Comparison of ENCODE assay signal across 24 cellular contexts in genomic region chr14:50980451-50980850, GRCh38. TPM values are rescaled to one million over a fixed set of nuclear protein-coding genes. Genes with fewer than 3 reads are reported as not detected.
DNase-seq lines count a peak whose midpoint lies in the region; ATAC-seq, FAIRE-seq and TF ChIP-seq lines count a peak whose summit lies in the region.
"Had no signal": no experiment of that assay in that cellular context is flagged by ENCODE, and none has a peak within 500 bp of the region (broad histone marks: within the 10 kb centered on the region; RNA-seq: fewer than 3 reads in every experiment).

No MANE protein-coding gene starts in this region.

- no peaks in the 10 kb centered on the region for H3K79me2 ChIP-seq in neural cell (replicated peaks; ENCODE audit: insufficient read depth, low read length)

- no peak for ATAC-seq in HG03045 (IDR thresholded peaks at IDR 0.05; ENCODE audit: unreplicated experiment)
- ATAC-seq: A549; CD8-positive, alpha-beta T cell had no signal

- H3K27ac ChIP-seq in neural cell (ENCODE audit: low read length) = peak overlapping the region; percentile 44
- H3K27ac ChIP-seq: 22Rv1; A549; BLaER1 treated with 17β-estradiol and CSF1 and Interleukin-3, amounts not matched to agents 10 nM and 100 nM; C4-2B had no signal

- H3K9me2 ChIP-seq in neural cell (ENCODE audit: insufficient read depth, low read length) = no peaks in the 10 kb centered on the region

- H3K9me3 Mint-ChIP-seq in brain = no peaks in the 10 kb centered on the region
- H3K9me3 Mint-ChIP-seq: CD4-positive, alpha-beta T cell; CD8-positive, alpha-beta T cell had no signal

- no peak overlapping the region for H3K9ac ChIP-seq in neural cell (ENCODE audit: low read length)
- H3K9ac ChIP-seq: BLaER1 treated with 17β-estradiol and CSF1 and Interleukin-3, amounts not matched to agents 10 nM and 100 nM had no signal

- no peaks in the 10 kb centered on the region for H3K9me3 ChIP-seq in neural cell (ENCODE audit: low read length)
- H3K9me3 ChIP-seq: A549; BLaER1 treated with 17β-estradiol and CSF1 and Interleukin-3, amounts not matched to agents 10 nM and 100 nM; Caco-2 had no signal

- H3F3A ChIP-seq in neural cell (ENCODE audit: insufficient read depth, low read length, poor library complexity, severe bottlenecking) = no peaks in the 10 kb centered on the region

- peak overlapping the region; percentile 17 for H3K4me3 ChIP-seq in neural cell (ENCODE audit: low read length)
- H3K4me3 ChIP-seq: A549; BLaER1 treated with 17β-estradiol and CSF1 and Interleukin-3, amounts not matched to agents 10 nM and 100 nM had no signal

- peak; percentile 4 for DNase-seq in NCI-H2227 treated with DMSO at 0.1 percent for 48 hours (lab: John Stamatoyannopoulos, UW)
- DNase-seq in NCI-H2227 (lab: John Stamatoyannopoulos, UW; ENCODE audit: unreplicated experiment) = no peak
- no peak for DNase-seq in urothelium cell line (ENCODE audit: low spot score)
- DNase-seq in NCI-H82 (lab: John Stamatoyannopoulos, UW) = no peak
- no peak for DNase-seq in activated CD4-positive, alpha-beta T cell treated with anti-CD3 and anti-CD28 coated beads, Interleukin-2, amount 50 U/mL, for 4 hours
- DNase-seq: AML-193; Caco-2; Calu3; CD4-positive, alpha-beta T cell; CD8-positive, alpha-beta T cell; DMS79 treated with DMSO at 0.1 percent for 48 hours; GF-D8 had no signal

- H2AFZ ChIP-seq in neural cell (ENCODE audit: low read depth, low read length) = no peak overlapping the region

- H3K27ac Mint-ChIP-seq in brain = peak overlapping the region in 3 of 5 experiments; percentile 17 to 90 (median 41)
- H3K27ac Mint-ChIP-seq: B cell; CD4-positive, alpha-beta T cell; CD8-positive, alpha-beta T cell had no signal

- no peak for TF ChIP-seq RAD21 in neural cell (conservative IDR thresholded peaks at IDR 0.05)

- TF ChIP-seq CTCF in brain (conservative IDR thresholded peaks at IDR 0.05) = no peak
- no peak for TF ChIP-seq CTCF in neural cell (IDR thresholded peaks at IDR 0.05; ENCODE audit: poor library complexity, severe bottlenecking)

- no peaks in the 10 kb centered on the region for H4K20me1 ChIP-seq in neural cell (ENCODE audit: insufficient read depth)
- H4K20me1 ChIP-seq: BLaER1 treated with 17β-estradiol and CSF1 and Interleukin-3, amounts not matched to agents 10 nM and 100 nM had no signal

- peak overlapping the region; percentile 15 for H3K4me2 ChIP-seq in neural cell (ENCODE audit: low read length)
- H3K4me2 ChIP-seq: A549; BLaER1 treated with 17β-estradiol and CSF1 and Interleukin-3, amounts not matched to agents 10 nM and 100 nM had no signal

- H3K36me3 ChIP-seq in neural cell (ENCODE audit: insufficient read depth, low read length) = no peaks in the 10 kb centered on the region
- H3K36me3 ChIP-seq: BLaER1 treated with 17β-estradiol and CSF1 and Interleukin-3, amounts not matched to agents 10 nM and 100 nM had no signal

- FAIRE-seq in urothelium cell line (lab: Jason Lieb, UNC) = peak; percentile 55
- FAIRE-seq: A549, D721Med, G401.6, GM12891, GM19239 had no signal

- peaks cover 11% of the 10 kb centered on the region for H3K36me3 Mint-ChIP-seq in brain
- H3K36me3 Mint-ChIP-seq: CD8-positive, alpha-beta T cell had no signal

- peaks cover 42% of the 10 kb centered on the region for H3K4me1 Mint-ChIP-seq in brain

- H3K27me3 ChIP-seq in neural cell (ENCODE audit: insufficient read depth, low read depth, low read length) = no peaks in the 10 kb centered on the region
- H3K27me3 ChIP-seq: BLaER1 treated with 17β-estradiol and CSF1 and Interleukin-3, amounts not matched to agents 10 nM and 100 nM had no signal

- H3K27me3 Mint-ChIP-seq in brain = peaks cover 7% of the 10 kb centered on the region
- H3K27me3 Mint-ChIP-seq: CD4-positive, alpha-beta T cell had no signal

- peak; percentile 99 for TF ChIP-seq EP300 in neural cell (conservative IDR thresholded peaks at IDR 0.05; ENCODE audit: poor library complexity, severe bottlenecking)

- H3K4me3 Mint-ChIP-seq in brain = no peak overlapping the region
- H3K4me3 Mint-ChIP-seq: B cell; CD4-positive, alpha-beta T cell; CD8-positive, alpha-beta T cell had no signal

TF ChIP-seq in neural cell, 6 proteins besides CTCF, POLR2A, EP300 and RAD21:
- no peak for TF ChIP-seq EZH2 (IDR thresholded peaks at IDR 0.05; ENCODE audit: borderline replicate concordance, insufficient read depth, low read length, poor library complexity, severe bottlenecking)
- peak; percentile 34 for TF ChIP-seq MXI1 (conservative IDR thresholded peaks at IDR 0.05; ENCODE audit: poor library complexity, severe bottlenecking)
- peak; percentile 96 for TF ChIP-seq REST (IDR thresholded peaks at IDR 0.05; ENCODE audit: borderline replicate concordance)
- TF ChIP-seq SMC3 (conservative IDR thresholded peaks at IDR 0.05; ENCODE audit: poor library complexity) = no peak
- TF ChIP-seq TAF1 (IDR thresholded peaks at IDR 0.05; ENCODE audit: low read depth) = no peak
- TF ChIP-seq POLR2AphosphoS5 (IDR thresholded peaks at IDR 0.05) = peak; percentile 100

RNA-seq across cellular contexts. Expression of gene PYGL, which starts 36.2 kb away (rescaled TPM):
- polyA plus RNA-seq in brain (ENCODE audit: insufficient read depth, low read depth, low replicate concordance) (2.4 TPM), neural cell (0.10 TPM in 1 of 2 replicates, not detected in the other)
- 0.24 TPM in 1 of 2 replicates, not detected in the other for polyA minus RNA-seq in neural cell
